11 cellular contexts compared by ENCODE assay signal in genomic region chr18:34773961-34774754, GRCh38.
A peak's percentile ranks its signal among the peaks of the same experiment; 100 is the strongest.
DNase-seq lines count a peak whose midpoint lies in the region; ATAC-seq and TF ChIP-seq lines count a peak whose summit lies in the region.
"Had no signal": no experiment of that assay in that cellular context is flagged by ENCODE, and none has a peak within 500 bp of the region (broad histone marks: within the 10 kb centered on the region; RNA-seq: fewer than 3 reads in every experiment).

No MANE protein-coding gene starts in this region.

- no peak overlapping the region for H3K27ac Mint-ChIP-seq in activated T-helper 17 cell treated with anti-CD3 and anti-CD28 coated beads, Interleukin-2, amount 50 U/mL, for 72 hours

- H3K36me3 Mint-ChIP-seq in activated T-helper 17 cell treated with anti-CD3 and anti-CD28 coated beads, Interleukin-2, amount 50 U/mL, for 72 hours (ENCODE audit: low read depth), result no peaks in the 10 kb centered on the region

- no peak for TF ChIP-seq CTCF in kidney epithelial cell (IDR thresholded peaks at IDR 0.05; ENCODE audit: insufficient read depth, low read length, poor library complexity, severe bottlenecking)
- no peak for TF ChIP-seq CTCF in tibial artery (IDR thresholded peaks at IDR 0.05)

- peak overlapping the region; percentile 29 to 61 for H3K27ac ChIP-seq in tibial artery
- H3K27ac ChIP-seq: 22Rv1 had no signal

- H3K27me3 ChIP-seq in kidney epithelial cell (ENCODE audit: control insufficient read depth, insufficient read depth, low read length) (no peaks in the 10 kb centered on the region), tibial artery (no peaks in the 10 kb centered on the region)

- DNase-seq in DMS 273 (lab: John Stamatoyannopoulos, UW; ENCODE audit: unreplicated experiment) (peak; percentile 25), DMS 273 treated with DMSO at 0.1 percent for 48 hours (lab: John Stamatoyannopoulos, UW) (no peak), brain pericyte (ENCODE audit: low read depth, low spot score) (peak; percentile 22), kidney epithelial cell (ENCODE audit: low read depth) (peak; percentile 76), tibial artery (peak; percentile 23 to 66), DMS53 (lab: John Stamatoyannopoulos, UW) (no peak)
- DNase-seq: activated CD4-positive, CD25-positive, alpha-beta regulatory T cell treated with anti-CD3 and anti-CD28 coated beads, Interleukin-2, amount 50 U/mL, for 72 hours; foreskin melanocyte had no signal

- ATAC-seq in activated T-helper 17 cell treated with anti-CD3 and anti-CD28 coated beads, Interleukin-2, amount 50 U/mL, for 72 hours (replicated peaks), result no peak
- ATAC-seq in HG03439 (IDR thresholded peaks at IDR 0.05; ENCODE audit: unreplicated experiment), result no peak

- intact Hi-C loops in tibial artery (cut with DNase I; ENCODE audit: low total_unique reads), result no loop called here

- H3K4me3 ChIP-seq in kidney epithelial cell (ENCODE audit: low read depth, low read length) (no peak overlapping the region), tibial artery (peak overlapping the region in 1 of 2 donors; percentile 13)

- H3K9me3 ChIP-seq in tibial artery, result no peaks in the 10 kb centered on the region

- H3K27me3 Mint-ChIP-seq in activated T-helper 17 cell treated with anti-CD3 and anti-CD28 coated beads, Interleukin-2, amount 50 U/mL, for 72 hours, result peaks cover 7% of the 10 kb centered on the region

- H3K36me3 ChIP-seq in kidney epithelial cell (ENCODE audit: control insufficient read depth, insufficient read depth, low read length) (no peaks in the 10 kb centered on the region), tibial artery (no peaks in the 10 kb centered on the region)

- H3K4me1 Mint-ChIP-seq in activated T-helper 17 cell treated with anti-CD3 and anti-CD28 coated beads, Interleukin-2, amount 50 U/mL, for 72 hours, result no peaks in the 10 kb centered on the region

- H3K4me1 ChIP-seq in tibial artery, result peaks cover 0 to 29% (median 22%) of the 10 kb centered on the region in 4 donors

- H3K4me3 Mint-ChIP-seq in activated T-helper 17 cell treated with anti-CD3 and anti-CD28 coated beads, Interleukin-2, amount 50 U/mL, for 72 hours, result no peak overlapping the region

- no peaks in the 10 kb centered on the region for H3K9me3 Mint-ChIP-seq in activated T-helper 17 cell treated with anti-CD3 and anti-CD28 coated beads, Interleukin-2, amount 50 U/mL, for 72 hours

Comparison
In these comparisons a context has a peak if more than half of its experiments do, and no peak if none do; other contexts are left out.
1. DNase-seq: peak in DMS 273 (single experiment), brain pericyte (single experiment), kidney epithelial cell (single experiment) and tibial artery (2 of 2); none in DMS 273 treated with DMSO at 0.1 percent for 48 hours (single experiment) and DMS53 (single experiment).